Comparison of ENCODE assay signal across 1 cellular context in the genomic region with DNA sequence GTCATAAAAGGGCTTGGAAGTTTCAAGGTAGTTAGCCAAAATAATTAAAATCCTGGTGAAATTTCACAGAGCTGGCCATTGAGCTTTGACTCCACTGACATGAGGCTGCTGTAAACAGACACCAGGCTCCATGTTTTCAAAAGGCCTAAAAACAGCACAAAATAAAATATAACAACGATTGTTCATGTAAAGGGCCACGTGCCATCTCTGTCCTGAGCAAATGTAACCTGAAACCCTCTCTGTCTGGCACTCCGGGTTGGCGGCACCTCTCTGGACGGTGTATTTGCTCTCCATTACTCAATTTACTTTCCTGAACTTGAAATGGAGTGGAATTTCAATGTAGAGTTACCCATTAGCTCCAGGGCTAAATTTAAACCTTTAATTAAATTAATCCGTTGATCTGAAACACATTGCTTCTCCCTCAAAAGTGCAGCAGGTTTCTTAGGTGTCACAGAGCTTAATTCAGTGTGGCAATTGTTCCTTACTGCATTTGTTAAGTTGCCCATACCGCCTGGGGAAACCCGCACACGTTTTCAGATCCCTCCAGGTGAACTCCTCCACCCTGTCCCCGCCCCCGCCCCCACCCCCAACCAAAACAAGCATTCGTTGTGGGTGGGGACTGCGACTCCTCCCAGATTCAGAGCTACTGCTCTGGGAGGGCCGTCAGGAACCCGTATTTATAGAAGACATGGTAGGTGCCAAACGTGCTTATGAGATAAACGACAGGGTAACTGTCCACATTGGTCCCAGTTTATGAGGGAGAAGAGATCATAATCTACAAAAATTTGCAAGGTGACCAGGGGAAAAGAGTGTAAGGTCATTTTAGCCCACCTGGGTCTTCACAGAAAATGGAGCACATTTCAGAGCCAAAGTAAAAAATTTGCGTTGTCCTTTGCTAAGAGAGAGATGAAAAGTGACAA.
TF ChIP-seq lines count a peak whose summit lies in the region.

No MANE protein-coding gene starts in this region.

TF ChIP-seq in HepG2, 621 proteins besides CTCF, POLR2A, EP300 and RAD21 (continued from another document and continues in another):
- TF ChIP-seq, protein P1, sequence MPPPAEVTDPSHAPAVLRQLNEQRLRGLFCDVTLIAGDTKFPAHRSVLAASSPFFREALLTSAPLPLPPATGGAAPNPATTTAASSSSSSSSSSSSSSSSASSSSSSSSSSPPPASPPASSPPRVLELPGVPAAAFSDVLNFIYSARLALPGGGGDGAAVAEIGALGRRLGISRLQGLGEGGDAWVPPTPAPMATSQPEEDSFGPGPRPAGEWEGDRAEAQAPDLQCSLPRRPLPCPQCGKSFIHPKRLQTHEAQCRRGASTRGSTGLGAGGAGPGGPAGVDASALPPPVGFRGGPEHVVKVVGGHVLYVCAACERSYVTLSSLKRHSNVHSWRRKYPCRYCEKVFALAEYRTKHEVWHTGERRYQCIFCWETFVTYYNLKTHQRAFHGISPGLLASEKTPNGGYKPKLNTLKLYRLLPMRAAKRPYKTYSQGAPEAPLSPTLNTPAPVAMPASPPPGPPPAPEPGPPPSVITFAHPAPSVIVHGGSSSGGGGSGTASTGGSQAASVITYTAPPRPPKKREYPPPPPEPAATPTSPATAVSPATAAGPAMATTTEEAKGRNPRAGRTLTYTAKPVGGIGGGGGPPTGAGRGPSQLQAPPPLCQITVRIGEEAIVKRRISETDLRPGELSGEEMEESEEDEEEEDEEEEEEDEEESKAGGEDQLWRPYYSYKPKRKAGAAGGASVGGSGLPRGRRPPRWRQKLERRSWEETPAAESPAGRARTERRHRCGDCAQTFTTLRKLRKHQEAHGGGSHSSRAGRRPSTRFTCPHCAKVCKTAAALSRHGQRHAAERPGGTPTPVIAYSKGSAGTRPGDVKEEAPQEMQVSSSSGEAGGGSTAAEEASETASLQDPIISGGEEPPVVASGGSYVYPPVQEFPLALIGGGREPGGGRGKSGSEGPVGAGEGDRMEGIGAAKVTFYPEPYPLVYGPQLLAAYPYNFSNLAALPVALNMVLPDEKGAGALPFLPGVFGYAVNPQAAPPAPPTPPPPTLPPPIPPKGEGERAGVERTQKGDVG (CRISPR knock-in tag; IDR thresholded peaks at IDR 0.05; ENCODE audit: borderline replicate concordance), result no peak
- TF ChIP-seq, protein P2, sequence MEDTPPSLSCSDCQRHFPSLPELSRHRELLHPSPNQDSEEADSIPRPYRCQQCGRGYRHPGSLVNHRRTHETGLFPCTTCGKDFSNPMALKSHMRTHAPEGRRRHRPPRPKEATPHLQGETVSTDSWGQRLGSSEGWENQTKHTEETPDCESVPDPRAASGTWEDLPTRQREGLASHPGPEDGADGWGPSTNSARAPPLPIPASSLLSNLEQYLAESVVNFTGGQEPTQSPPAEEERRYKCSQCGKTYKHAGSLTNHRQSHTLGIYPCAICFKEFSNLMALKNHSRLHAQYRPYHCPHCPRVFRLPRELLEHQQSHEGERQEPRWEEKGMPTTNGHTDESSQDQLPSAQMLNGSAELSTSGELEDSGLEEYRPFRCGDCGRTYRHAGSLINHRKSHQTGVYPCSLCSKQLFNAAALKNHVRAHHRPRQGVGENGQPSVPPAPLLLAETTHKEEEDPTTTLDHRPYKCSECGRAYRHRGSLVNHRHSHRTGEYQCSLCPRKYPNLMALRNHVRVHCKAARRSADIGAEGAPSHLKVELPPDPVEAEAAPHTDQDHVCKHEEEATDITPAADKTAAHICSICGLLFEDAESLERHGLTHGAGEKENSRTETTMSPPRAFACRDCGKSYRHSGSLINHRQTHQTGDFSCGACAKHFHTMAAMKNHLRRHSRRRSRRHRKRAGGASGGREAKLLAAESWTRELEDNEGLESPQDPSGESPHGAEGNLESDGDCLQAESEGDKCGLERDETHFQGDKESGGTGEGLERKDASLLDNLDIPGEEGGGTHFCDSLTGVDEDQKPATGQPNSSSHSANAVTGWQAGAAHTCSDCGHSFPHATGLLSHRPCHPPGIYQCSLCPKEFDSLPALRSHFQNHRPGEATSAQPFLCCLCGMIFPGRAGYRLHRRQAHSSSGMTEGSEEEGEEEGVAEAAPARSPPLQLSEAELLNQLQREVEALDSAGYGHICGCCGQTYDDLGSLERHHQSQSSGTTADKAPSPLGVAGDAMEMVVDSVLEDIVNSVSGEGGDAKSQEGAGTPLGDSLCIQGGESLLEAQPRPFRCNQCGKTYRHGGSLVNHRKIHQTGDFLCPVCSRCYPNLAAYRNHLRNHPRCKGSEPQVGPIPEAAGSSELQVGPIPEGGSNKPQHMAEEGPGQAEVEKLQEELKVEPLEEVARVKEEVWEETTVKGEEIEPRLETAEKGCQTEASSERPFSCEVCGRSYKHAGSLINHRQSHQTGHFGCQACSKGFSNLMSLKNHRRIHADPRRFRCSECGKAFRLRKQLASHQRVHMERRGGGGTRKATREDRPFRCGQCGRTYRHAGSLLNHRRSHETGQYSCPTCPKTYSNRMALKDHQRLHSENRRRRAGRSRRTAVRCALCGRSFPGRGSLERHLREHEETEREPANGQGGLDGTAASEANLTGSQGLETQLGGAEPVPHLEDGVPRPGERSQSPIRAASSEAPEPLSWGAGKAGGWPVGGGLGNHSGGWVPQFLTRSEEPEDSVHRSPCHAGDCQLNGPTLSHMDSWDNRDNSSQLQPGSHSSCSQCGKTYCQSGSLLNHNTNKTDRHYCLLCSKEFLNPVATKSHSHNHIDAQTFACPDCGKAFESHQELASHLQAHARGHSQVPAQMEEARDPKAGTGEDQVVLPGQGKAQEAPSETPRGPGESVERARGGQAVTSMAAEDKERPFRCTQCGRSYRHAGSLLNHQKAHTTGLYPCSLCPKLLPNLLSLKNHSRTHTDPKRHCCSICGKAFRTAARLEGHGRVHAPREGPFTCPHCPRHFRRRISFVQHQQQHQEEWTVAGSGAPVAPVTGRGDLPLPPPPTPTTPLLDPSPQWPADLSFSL (CRISPR knock-in tag; IDR thresholded peaks at IDR 0.05), result no peak
- no peak for TF ChIP-seq MBNL3 (CRISPR knock-in tag; conservative IDR thresholded peaks at IDR 0.05)
- peak; percentile 76 for TF ChIP-seq TBX2 (CRISPR knock-in tag; IDR thresholded peaks at IDR 0.05; ENCODE audit: borderline replicate concordance)
- TF ChIP-seq DMAP1 (CRISPR knock-in tag; IDR thresholded peaks at IDR 0.05), result peak; percentile 45
- TF ChIP-seq CCDC6 (CRISPR knock-in tag; IDR thresholded peaks at IDR 0.05), result no peak
- no peak for TF ChIP-seq ZNF703 (CRISPR knock-in tag; IDR thresholded peaks at IDR 0.05; ENCODE audit: borderline replicate concordance)
- peak; percentile 5 for TF ChIP-seq TEAD3 (CRISPR knock-in tag; optimal IDR thresholded peaks at IDR 0.05; ENCODE audit: borderline replicate concordance)
- TF ChIP-seq, protein P3, sequence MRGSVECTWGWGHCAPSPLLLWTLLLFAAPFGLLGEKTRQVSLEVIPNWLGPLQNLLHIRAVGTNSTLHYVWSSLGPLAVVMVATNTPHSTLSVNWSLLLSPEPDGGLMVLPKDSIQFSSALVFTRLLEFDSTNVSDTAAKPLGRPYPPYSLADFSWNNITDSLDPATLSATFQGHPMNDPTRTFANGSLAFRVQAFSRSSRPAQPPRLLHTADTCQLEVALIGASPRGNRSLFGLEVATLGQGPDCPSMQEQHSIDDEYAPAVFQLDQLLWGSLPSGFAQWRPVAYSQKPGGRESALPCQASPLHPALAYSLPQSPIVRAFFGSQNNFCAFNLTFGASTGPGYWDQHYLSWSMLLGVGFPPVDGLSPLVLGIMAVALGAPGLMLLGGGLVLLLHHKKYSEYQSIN (CRISPR knock-in tag; IDR thresholded peaks at IDR 0.05; ENCODE audit: borderline replicate concordance), result no peak
- TF ChIP-seq NCOA2 (CRISPR knock-in tag; IDR thresholded peaks at IDR 0.05), result peak; percentile 62
- no peak for TF ChIP-seq NR2F1 (CRISPR knock-in tag; IDR thresholded peaks at IDR 0.05)
- TF ChIP-seq, protein P4, sequence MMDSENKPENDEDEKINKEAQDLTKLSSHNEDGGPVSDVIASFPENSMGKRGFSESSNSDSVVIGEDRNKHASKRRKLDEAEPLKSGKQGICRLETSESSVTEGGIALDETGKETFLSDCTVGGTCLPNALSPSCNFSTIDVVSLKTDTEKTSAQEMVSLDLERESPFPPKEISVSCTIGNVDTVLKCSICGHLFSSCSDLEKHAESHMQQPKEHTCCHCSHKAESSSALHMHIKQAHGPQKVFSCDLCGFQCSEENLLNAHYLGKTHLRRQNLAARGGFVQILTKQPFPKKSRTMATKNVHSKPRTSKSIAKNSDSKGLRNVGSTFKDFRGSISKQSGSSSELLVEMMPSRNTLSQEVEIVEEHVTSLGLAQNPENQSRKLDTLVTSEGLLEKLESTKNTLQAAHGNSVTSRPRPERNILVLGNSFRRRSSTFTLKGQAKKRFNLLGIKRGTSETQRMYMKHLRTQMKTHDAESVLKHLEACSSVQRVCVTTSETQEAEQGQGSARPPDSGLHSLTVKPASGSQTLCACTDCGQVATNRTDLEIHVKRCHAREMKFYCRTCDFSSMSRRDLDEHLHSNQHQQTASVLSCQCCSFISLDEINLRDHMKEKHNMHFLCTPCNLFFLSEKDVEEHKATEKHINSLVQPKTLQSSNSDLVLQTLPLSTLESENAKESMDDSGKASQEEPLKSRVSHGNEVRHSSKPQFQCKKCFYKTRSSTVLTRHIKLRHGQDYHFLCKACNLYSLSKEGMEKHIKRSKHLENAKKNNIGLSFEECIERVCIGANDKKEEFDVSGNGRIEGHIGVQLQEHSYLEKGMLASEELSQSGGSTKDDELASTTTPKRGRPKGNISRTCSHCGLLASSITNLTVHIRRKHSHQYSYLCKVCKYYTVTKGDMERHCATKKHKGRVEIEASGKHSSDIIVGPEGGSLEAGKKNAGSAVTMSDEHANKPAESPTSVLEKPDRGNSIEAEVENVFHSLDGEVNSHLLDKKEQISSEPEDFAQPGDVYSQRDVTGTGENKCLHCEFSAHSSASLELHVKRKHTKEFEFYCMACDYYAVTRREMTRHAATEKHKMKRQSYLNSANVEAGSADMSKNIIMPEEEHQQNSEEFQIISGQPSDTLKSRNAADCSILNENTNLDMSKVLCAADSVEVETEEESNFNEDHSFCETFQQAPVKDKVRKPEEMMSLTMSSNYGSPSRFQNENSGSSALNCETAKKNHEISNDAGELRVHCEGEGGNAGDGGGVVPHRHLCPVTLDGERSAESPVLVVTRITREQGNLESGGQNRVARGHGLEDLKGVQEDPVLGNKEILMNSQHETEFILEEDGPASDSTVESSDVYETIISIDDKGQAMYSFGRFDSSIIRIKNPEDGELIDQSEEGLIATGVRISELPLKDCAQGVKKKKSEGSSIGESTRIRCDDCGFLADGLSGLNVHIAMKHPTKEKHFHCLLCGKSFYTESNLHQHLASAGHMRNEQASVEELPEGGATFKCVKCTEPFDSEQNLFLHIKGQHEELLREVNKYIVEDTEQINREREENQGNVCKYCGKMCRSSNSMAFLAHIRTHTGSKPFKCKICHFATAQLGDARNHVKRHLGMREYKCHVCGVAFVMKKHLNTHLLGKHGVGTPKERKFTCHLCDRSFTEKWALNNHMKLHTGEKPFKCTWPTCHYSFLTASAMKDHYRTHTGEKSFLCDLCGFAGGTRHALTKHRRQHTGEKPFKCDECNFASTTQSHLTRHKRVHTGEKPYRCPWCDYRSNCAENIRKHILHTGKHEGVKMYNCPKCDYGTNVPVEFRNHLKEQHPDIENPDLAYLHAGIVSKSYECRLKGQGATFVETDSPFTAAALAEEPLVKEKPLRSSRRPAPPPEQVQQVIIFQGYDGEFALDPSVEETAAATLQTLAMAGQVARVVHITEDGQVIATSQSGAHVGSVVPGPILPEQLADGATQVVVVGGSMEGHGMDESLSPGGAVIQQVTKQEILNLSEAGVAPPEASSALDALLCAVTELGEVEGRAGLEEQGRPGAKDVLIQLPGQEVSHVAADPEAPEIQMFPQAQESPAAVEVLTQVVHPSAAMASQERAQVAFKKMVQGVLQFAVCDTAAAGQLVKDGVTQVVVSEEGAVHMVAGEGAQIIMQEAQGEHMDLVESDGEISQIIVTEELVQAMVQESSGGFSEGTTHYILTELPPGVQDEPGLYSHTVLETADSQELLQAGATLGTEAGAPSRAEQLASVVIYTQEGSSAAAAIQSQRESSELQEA (CRISPR knock-in tag; IDR thresholded peaks at IDR 0.05; ENCODE audit: not compliant biosample characterization), result no peak
- TF ChIP-seq GLI4 (CRISPR knock-in tag; IDR thresholded peaks at IDR 0.05; ENCODE audit: borderline replicate concordance), result no peak
- TF ChIP-seq, protein P5, sequence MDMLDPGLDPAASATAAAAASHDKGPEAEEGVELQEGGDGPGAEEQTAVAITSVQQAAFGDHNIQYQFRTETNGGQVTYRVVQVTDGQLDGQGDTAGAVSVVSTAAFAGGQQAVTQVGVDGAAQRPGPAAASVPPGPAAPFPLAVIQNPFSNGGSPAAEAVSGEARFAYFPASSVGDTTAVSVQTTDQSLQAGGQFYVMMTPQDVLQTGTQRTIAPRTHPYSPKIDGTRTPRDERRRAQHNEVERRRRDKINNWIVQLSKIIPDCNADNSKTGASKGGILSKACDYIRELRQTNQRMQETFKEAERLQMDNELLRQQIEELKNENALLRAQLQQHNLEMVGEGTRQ (IDR thresholded peaks at IDR 0.05; ENCODE audit: low read depth, low read length), result peak; percentile 56; the same call in 1 of the 2 replicates
- TF ChIP-seq, protein P5 (CRISPR knock-in tag; IDR thresholded peaks at IDR 0.05; ENCODE audit: borderline replicate concordance), result peak; percentile 72; the same call in 1 of the 2 replicates
- TF ChIP-seq, protein P6, sequence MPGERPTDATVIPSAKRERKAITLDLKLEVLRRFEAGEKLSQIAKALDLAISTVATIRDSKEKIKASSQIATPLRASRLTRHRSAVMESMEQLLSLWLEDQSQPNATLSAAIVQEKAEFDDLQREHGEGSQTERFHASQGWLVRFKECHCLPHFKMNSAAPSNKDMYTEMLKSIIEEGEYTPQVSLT (CRISPR knock-in tag; IDR thresholded peaks at IDR 0.05; ENCODE audit: borderline replicate concordance, low read depth), result no peak
- no peak for TF ChIP-seq ZSCAN31 (CRISPR knock-in tag; IDR thresholded peaks at IDR 0.05; ENCODE audit: low read depth)
- TF ChIP-seq FOXP1 (IDR thresholded peaks at IDR 0.05), result no peak
- TF ChIP-seq FOXP1 (CRISPR knock-in tag; IDR thresholded peaks at IDR 0.05), result peak; percentile 66
- no peak for TF ChIP-seq ZSCAN30 (CRISPR knock-in tag; IDR thresholded peaks at IDR 0.05)
- TF ChIP-seq FOXK1 (CRISPR knock-in tag; IDR thresholded peaks at IDR 0.05; ENCODE audit: borderline replicate concordance, low read depth), result peak; percentile 62; the same call in 1 of the 2 replicates
- TF ChIP-seq ELF4 (CRISPR knock-in tag; IDR thresholded peaks at IDR 0.05; ENCODE audit: borderline replicate concordance), result no peak
- peak; percentile 68; the same call in 1 of the 2 replicates for TF ChIP-seq TBX3 (IDR thresholded peaks at IDR 0.05; ENCODE audit: borderline replicate concordance)
- TF ChIP-seq, protein P7, sequence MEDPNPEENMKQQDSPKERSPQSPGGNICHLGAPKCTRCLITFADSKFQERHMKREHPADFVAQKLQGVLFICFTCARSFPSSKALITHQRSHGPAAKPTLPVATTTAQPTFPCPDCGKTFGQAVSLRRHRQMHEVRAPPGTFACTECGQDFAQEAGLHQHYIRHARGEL (CRISPR knock-in tag; IDR thresholded peaks at IDR 0.05), result no peak
- no peak for TF ChIP-seq MAFF (IDR thresholded peaks at IDR 0.05; ENCODE audit: low read depth, low read length)
- peak; percentile 44; the same call in 1 of the 2 replicates for TF ChIP-seq HOXA3 (CRISPR knock-in tag; IDR thresholded peaks at IDR 0.05)
- TF ChIP-seq HDAC2 (CRISPR knock-in tag; IDR thresholded peaks at IDR 0.05), result peak; percentile 19; the same call in 1 of the 2 replicates
